In the genomic region with DNA sequence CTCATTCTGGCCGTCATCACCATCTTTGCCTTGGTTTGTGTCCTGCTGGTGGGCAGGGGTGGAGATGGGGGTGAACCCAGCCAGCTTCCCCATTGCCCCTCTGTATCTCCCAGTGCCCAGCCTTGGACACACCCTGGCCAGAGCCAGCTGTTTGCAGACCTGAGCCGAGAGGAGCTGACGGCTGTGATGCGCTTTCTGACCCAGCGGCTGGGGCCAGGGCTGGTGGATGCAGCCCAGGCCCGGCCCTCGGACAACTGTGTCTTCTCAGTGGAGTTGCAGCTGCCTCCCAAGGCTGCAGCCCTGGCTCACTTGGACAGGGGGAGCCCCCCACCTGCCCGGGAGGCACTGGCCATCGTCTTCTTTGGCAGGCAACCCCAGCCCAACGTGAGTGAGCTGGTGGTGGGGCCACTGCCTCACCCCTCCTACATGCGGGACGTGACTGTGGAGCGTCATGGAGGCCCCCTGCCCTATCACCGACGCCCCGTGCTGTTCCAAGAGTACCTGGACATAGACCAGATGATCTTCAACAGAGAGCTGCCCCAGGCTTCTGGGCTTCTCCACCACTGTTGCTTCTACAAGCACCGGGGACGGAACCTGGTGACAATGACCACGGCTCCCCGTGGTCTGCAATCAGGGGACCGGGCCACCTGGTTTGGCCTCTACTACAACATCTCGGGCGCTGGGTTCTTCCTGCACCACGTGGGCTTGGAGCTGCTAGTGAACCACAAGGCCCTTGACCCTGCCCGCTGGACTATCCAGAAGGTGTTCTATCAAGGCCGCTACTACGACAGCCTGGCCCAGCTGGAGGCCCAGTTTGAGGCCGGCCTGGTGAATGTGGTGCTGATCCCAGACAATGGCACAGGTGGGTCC, we compare ENCODE assay signal across 8 cellular contexts. TPM values are rescaled to one million over a fixed set of nuclear protein-coding genes. Genes with fewer than 3 reads are reported as not detected.
DNase-seq lines count a peak whose midpoint lies in the region; ATAC-seq and TF ChIP-seq lines count a peak whose summit lies in the region.
"Not testable (repeated sequence)": the region's sequence is repeated elsewhere in the genome, so short reads cannot be mapped to it uniquely, and the experiment has no call there.
"Had no signal": no experiment of that assay in that cellular context is flagged by ENCODE, and none has a peak within 500 bp of the region (broad histone marks: within the 10 kb centered on the region; RNA-seq: fewer than 3 reads in every experiment).

No MANE protein-coding gene starts in this region.

- in situ Hi-C loops in transverse colon (cut with MboI; ENCODE audit: low pct_ligation_motif_present in 1 of 4, low pct_unique_long_range_greater_than_20kb in 1 of 4, low sequenced_read_pairs in 3 of 4) = loop anchor here in 1 of 4 donors (10.0 kb wide), 1 partner anchor 73 kb away; no protein-coding TSS in a partner anchor

- WGBS in esophagus squamous epithelium, 2 donors = 20 to 93% methylated on average over 1 to 3 of the region's 28 CpGs
- WGBS in prostate gland = 80% methylated on average over 19 of the region's 28 CpGs
- WGBS in transverse colon (ENCODE audit: low coverage in 1 of 2), 2 donors = 78% methylated on average over 10 of the region's 28 CpGs; no CpG with 5 or more reads in 1 of the 2 donors

- TF ChIP-seq CTCF in ascending aorta (IDR thresholded peaks at IDR 0.05); esophagus squamous epithelium (IDR thresholded peaks at IDR 0.05); left lung (IDR thresholded peaks at IDR 0.05); prostate gland (IDR thresholded peaks at IDR 0.05); transverse colon (IDR thresholded peaks at IDR 0.05): not testable (repeated sequence)

- TF ChIP-seq EP300 in transverse colon (IDR thresholded peaks at IDR 0.05; ENCODE audit: low read depth) = not testable (repeated sequence)

- TF ChIP-seq POLR2A in esophagus squamous epithelium (IDR thresholded peaks at IDR 0.05); prostate gland (IDR thresholded peaks at IDR 0.05); transverse colon (IDR thresholded peaks at IDR 0.05): not testable (repeated sequence)

- H3K4me1 ChIP-seq in ascending aorta = peaks cover 0 to 23% of the 10 kb centered on the region in 2 donors
- H3K4me1 ChIP-seq in esophagus squamous epithelium = peaks cover 5 to 64% (median 18%) of the 10 kb centered on the region in 3 donors
- peaks cover 0 to 30% of the 10 kb centered on the region in 2 donors for H3K4me1 ChIP-seq in left lung
- H3K4me1 ChIP-seq in mucosa of rectum (ENCODE audit: control insufficient read depth in 2 of 2, insufficient read depth in 2 of 2, low read length in 2 of 2); prostate gland (replicated peaks): not testable (repeated sequence)
- H3K4me1 ChIP-seq in skeletal muscle tissue (ENCODE audit: control insufficient read depth in 3 of 3, insufficient read depth in 3 of 3, low read length in 3 of 3) = peaks cover 3 to 13% (median 6%) of the 10 kb centered on the region in 3 donors
- H3K4me1 ChIP-seq in transverse colon = peaks cover 5 to 20% (median 15%) of the 10 kb centered on the region in 4 donors

- not testable (repeated sequence) for ATAC-seq in left lung

- not testable (repeated sequence) for H3K36me3 ChIP-seq in ascending aorta; esophagus squamous epithelium; left lung; mucosa of rectum (ENCODE audit: control insufficient read depth in 2 of 2, insufficient read depth in 2 of 2, low read length in 2 of 2); prostate gland; skeletal muscle tissue (ENCODE audit: control insufficient read depth in 3 of 3, insufficient read depth in 3 of 3, low read length in 3 of 3); transverse colon

- intact Hi-C loops in ascending aorta (cut with DNase I) = loop anchor here (1.0 to 2.0 kb wide), 2 partner anchors 43 to 78 kb away; no protein-coding TSS in a partner anchor
- intact Hi-C loops in esophagus squamous epithelium (cut with DNase I); left lung (cut with DNase I); prostate gland (cut with DNase I); transverse colon (cut with DNase I; ENCODE audit: low total_unique reads): not testable (repeated sequence)

- not testable (repeated sequence) for H3K27me3 ChIP-seq in ascending aorta; esophagus squamous epithelium; left lung; mucosa of rectum (ENCODE audit: control insufficient read depth in 2 of 2, insufficient read depth in 2 of 2, low read length in 2 of 2); prostate gland (replicated peaks; ENCODE audit: insufficient read depth)
- H3K27me3 ChIP-seq in skeletal muscle tissue (ENCODE audit: control insufficient read depth in 3 of 3, insufficient read depth in 3 of 3, low read length in 3 of 3) (peaks cover 3 to 23% (median 6%) of the 10 kb centered on the region in 3 donors), transverse colon (peaks cover 23% of the 10 kb centered on the region)

- H3K9ac ChIP-seq in mucosa of rectum (ENCODE audit: low read depth in 1 of 2, low read length in 2 of 2) = peak overlapping the region in 1 of 2 donors; percentile 58
- peak overlapping the region; percentile 50 to 74 (median 51) for H3K9ac ChIP-seq in skeletal muscle tissue (ENCODE audit: low read depth in 1 of 3, low read length in 3 of 3)

- H3K4me3 ChIP-seq in ascending aorta (peak overlapping the region; percentile 51 to 62), esophagus squamous epithelium (peak overlapping the region; percentile 24 to 67 (median 44)), left lung (peak overlapping the region; percentile 9 to 37), mucosa of rectum (ENCODE audit: low read length in 2 of 2) (peak overlapping the region; percentile 18 to 66), prostate gland (peak overlapping the region; percentile 21 to 24), skeletal muscle tissue (ENCODE audit: low read length in 3 of 3) (peak overlapping the region; percentile 40 to 72 (median 69)), transverse colon (peak overlapping the region; percentile 18 to 46 (median 27))

- H3K9me3 ChIP-seq in ascending aorta; esophagus squamous epithelium; left lung; mucosa of rectum (ENCODE audit: control insufficient read depth in 2 of 2, low read length in 2 of 2); prostate gland; skeletal muscle tissue (ENCODE audit: control insufficient read depth in 3 of 3, low read length in 3 of 3); transverse colon: not testable (repeated sequence)

- peak overlapping the region; percentile 83 to 84 for H3K27ac ChIP-seq in ascending aorta
- H3K27ac ChIP-seq in esophagus squamous epithelium = peak overlapping the region; percentile 55 to 90 (median 84)
- not testable (repeated sequence) for H3K27ac ChIP-seq in left lung
- peak overlapping the region; percentile 28 to 80 for H3K27ac ChIP-seq in mucosa of rectum (ENCODE audit: low read depth in 2 of 2, low read length in 2 of 2)
- H3K27ac ChIP-seq in prostate gland = peak overlapping the region; percentile 51 to 56
- peak overlapping the region; percentile 75 for H3K27ac ChIP-seq in skeletal muscle tissue (ENCODE audit: low read depth, low read length)
- H3K27ac ChIP-seq in transverse colon = peak overlapping the region; percentile 76 to 85 (median 79)

- not testable (repeated sequence) for DNase-seq in ascending aorta (ENCODE audit: low spot score in 2 of 2); esophagus squamous epithelium (lab: John Stamatoyannopoulos, UW); left lung; prostate gland (ENCODE audit: low spot score); transverse colon

RNA-seq across cellular contexts. Expression of gene AOC3, which starts 0.6 kb away (rescaled TPM):
- 128 TPM for total RNA-seq in ascending aorta
- total RNA-seq in esophagus squamous epithelium = 10 to 100 TPM in 1 of 4 donors, 1 to 10 TPM in 3; 3.3 to 24.0 (median 6.6) TPM
- total RNA-seq in left lung = 100 to 1,000 TPM in 1 of 2 donors, 10 to 100 TPM in 1; 56.6 to 155 TPM
- total RNA-seq in prostate gland = 10 to 100 TPM; 20.7 to 57.7 TPM
- total RNA-seq in skeletal muscle tissue = 16.2 TPM
- total RNA-seq in transverse colon = 100 to 1,000 TPM in 1 of 4 donors, 10 to 100 TPM in 3; 14.3 to 134 (median 35.2) TPM

RNA-seq across cellular contexts. Expression of gene AOC2, which starts 7.2 kb away (rescaled TPM):
- not detected for total RNA-seq in ascending aorta
- total RNA-seq in esophagus squamous epithelium = 1 to 10 TPM in 2 of 4 donors, under 1 TPM in 2; 0.61 to 2.1 (median 1.2) TPM
- 1 to 10 TPM; 2.1 to 2.6 TPM for total RNA-seq in left lung
- 1 to 10 TPM in 1 of 2 donors, under 1 TPM in 1; 0.27 to 4.9 TPM for total RNA-seq in prostate gland
- 0.52 TPM for total RNA-seq in skeletal muscle tissue
- total RNA-seq in transverse colon = 1 to 10 TPM in 2 of 4 donors, under 1 TPM in 2; 0.55 to 6.0 (median 1.1) TPM

RNA-seq across cellular contexts. Expression of gene PSME3, which starts 18.4 kb away (rescaled TPM):
- total RNA-seq in ascending aorta = 29.7 TPM
- 100 to 1,000 TPM in 1 of 4 donors, 10 to 100 TPM in 3; 91.0 to 121 (median 93.7) TPM for total RNA-seq in esophagus squamous epithelium
- total RNA-seq in left lung = 100 to 1,000 TPM in 1 of 2 donors, 10 to 100 TPM in 1; 95.7 to 131 TPM
- total RNA-seq in prostate gland = 10 to 100 TPM; 68.5 to 71.1 TPM
- 31.8 TPM for total RNA-seq in skeletal muscle tissue
- total RNA-seq in transverse colon = 100 to 1,000 TPM in 1 of 4 donors, 10 to 100 TPM in 3; 37.0 to 131 (median 60.4) TPM

RNA-seq across cellular contexts. Expression of gene BECN1, which starts 27.5 kb away (rescaled TPM):
- 66.1 TPM for total RNA-seq in ascending aorta
- total RNA-seq in esophagus squamous epithelium = 100 to 1,000 TPM in 1 of 4 donors, 10 to 100 TPM in 3; 81.5 to 100 (median 84.5) TPM
- total RNA-seq in left lung = 10 to 100 TPM; 63.8 to 82.6 TPM
- total RNA-seq in prostate gland = 100 to 1,000 TPM in 1 of 2 donors, 10 to 100 TPM in 1; 93.9 to 139 TPM
- total RNA-seq in skeletal muscle tissue = 44.9 TPM
- total RNA-seq in transverse colon = 100 to 1,000 TPM in 3 of 4 donors, 10 to 100 TPM in 1; 78.2 to 199 (median 120) TPM

RNA-seq across cellular contexts. Expression of gene G6PC1, which starts 49.0 kb away (rescaled TPM):
- not detected for total RNA-seq in ascending aorta
- total RNA-seq in esophagus squamous epithelium = not detected
- not detected for total RNA-seq in left lung
- not detected for total RNA-seq in prostate gland
- not detected for total RNA-seq in skeletal muscle tissue
- total RNA-seq in transverse colon = under 1 TPM in 2 of 4 donors, not detected in 2; 0.32 to 0.68 TPM
- total RNA-seq: H9 had no signal
